In genomic region chr5:133925269-133925668, GRCh38 we compare ENCODE assay signal across 20 cellular contexts.
"Had no signal": no experiment of that assay in that cellular context is flagged by ENCODE, and none has a peak within 500 bp of the region (broad histone marks: within the 10 kb centered on the region; RNA-seq: fewer than 3 reads in every experiment).

No MANE protein-coding gene starts in this region.

- H3K27ac ChIP-seq: breast epithelium, left lung, right atrium auricular region, suprapubic skin, upper lobe of right lung had no signal

- H3K4me3 ChIP-seq: breast epithelium, left lung, right atrium auricular region, suprapubic skin, upper lobe of right lung had no signal

- H3K27ac Mint-ChIP-seq: natural killer cell treated with Interleukin-12 subunit alpha and Interleukin-12 subunit beta and Interleukin-15 and Interleukin-18, amount 100 ng/mL, for 72 hours had no signal

- H3K27me3 Mint-ChIP-seq: activated naive CD8-positive, alpha-beta T cell had no signal

- H3K36me3 ChIP-seq: breast epithelium, left lung, right atrium auricular region, suprapubic skin, upper lobe of right lung had no signal

- H3K4me3 Mint-ChIP-seq: activated naive CD8-positive, alpha-beta T cell; natural killer cell treated with Interleukin-12 subunit alpha and Interleukin-12 subunit beta and Interleukin-15 and Interleukin-18, amount 100 ng/mL, for 72 hours had no signal

- H3K27me3 ChIP-seq: breast epithelium, right atrium auricular region, upper lobe of right lung had no signal

- DNase-seq: activated CD4-positive, alpha-beta T cell treated with anti-CD3 and anti-CD28 coated beads, Interleukin-2, amount 50 U/mL, for 4 hours; activated CD4-positive, CD25-positive, alpha-beta regulatory T cell; activated effector memory CD4-positive, alpha-beta T cell treated with Interleukin-2 at 50 U/mL for 16 hours; activated T-cell treated with anti-CD3 and anti-CD28 coated beads for 4 hours; cerebellar nuclear complex; effector CD8-positive, alpha-beta T cell; foreskin fibroblast; hippocampal formation; left lung; mammary epithelial cell; occipital lobe; stimulated activated CD4-positive, alpha-beta T cell treated with anti-CD3 and anti-CD28 coated beads, Interleukin-2, amount 100 ng/mL, for 48 hours; stimulated activated naive CD4-positive, alpha-beta T cell treated with Interleukin-2 at 50 U/mL for 16 hours; SW 1271; upper lobe of right lung had no signal

- H3K4me1 ChIP-seq: breast epithelium, left lung, right atrium auricular region, upper lobe of right lung had no signal

- H3K9me3 Mint-ChIP-seq: natural killer cell treated with Interleukin-12 subunit alpha and Interleukin-12 subunit beta and Interleukin-15 and Interleukin-18, amount 100 ng/mL, for 72 hours had no signal

- ATAC-seq: left lung; natural killer cell treated with Interleukin-12 subunit alpha and Interleukin-12 subunit beta and Interleukin-15 and Interleukin-18, amount 100 ng/mL, for 72 hours; upper lobe of right lung had no signal

- H3K36me3 Mint-ChIP-seq: activated naive CD8-positive, alpha-beta T cell; natural killer cell treated with Interleukin-12 subunit alpha and Interleukin-12 subunit beta and Interleukin-15 and Interleukin-18, amount 100 ng/mL, for 72 hours had no signal

- H3K9me3 ChIP-seq: breast epithelium, left lung, right atrium auricular region, suprapubic skin, upper lobe of right lung had no signal
